29 cellular contexts compared by ENCODE assay signal in the genomic region with DNA sequence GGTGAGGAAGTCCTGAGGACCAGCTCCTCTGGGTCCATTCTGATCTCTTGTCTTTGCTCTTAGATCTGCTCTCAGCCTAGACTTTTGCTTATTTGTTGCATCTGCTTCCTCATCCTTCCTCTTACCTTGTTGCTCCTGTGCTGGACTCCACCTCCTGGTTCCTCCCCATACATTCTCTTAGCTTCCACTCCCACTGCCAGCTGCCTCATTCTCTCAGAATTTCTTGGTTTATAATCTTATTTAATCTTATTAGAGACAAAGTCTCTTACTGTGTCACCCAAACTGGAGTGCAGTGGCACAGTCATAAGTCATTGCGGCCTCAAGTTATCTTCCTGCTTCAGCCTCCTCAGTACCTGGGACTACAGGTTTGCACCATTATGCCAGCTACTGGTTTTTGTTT.
"Had no signal": no experiment of that assay in that cellular context is flagged by ENCODE, and none has a peak within 500 bp of the region (broad histone marks: within the 10 kb centered on the region; RNA-seq: fewer than 3 reads in every experiment).

No MANE protein-coding gene starts in this region.

- H3K4me1 ChIP-seq: left lung, prostate gland, testis, uterus had no signal

- H3K27ac ChIP-seq: dorsolateral prefrontal cortex, esophagus squamous epithelium, heart right ventricle, left lung, neural progenitor cell, prostate gland, right atrium auricular region, stomach, testis, tibial artery, upper lobe of left lung, uterus had no signal

- H3K36me3 Mint-ChIP-seq: naive B cell; natural killer cell treated with Interleukin-12 subunit alpha and Interleukin-12 subunit beta and Interleukin-15 and Interleukin-18, amount 100 ng/mL, for 72 hours; neural progenitor cell had no signal

- DNase-seq: dorsolateral prefrontal cortex; effector CD4-positive, alpha-beta T cell; esophagus squamous epithelium; foreskin melanocyte; glutamatergic neuron; heart right ventricle; hippocampal formation; left cardiac atrium; left lung; mesenchymal stem cell; mucosa of descending colon; naive B cell; nucleus accumbens; stimulated activated CD4-positive, alpha-beta T cell treated with anti-CD3 and anti-CD28 coated beads, Interleukin-12 subunit alpha, Interleukin-12 subunit beta, amount 100 ng/mL, for 4 hours; stimulated activated CD4-positive, alpha-beta T cell treated with anti-CD3 and anti-CD28 coated beads, Interleukin-1b, Interleukin-23, amount 100 ng/mL, for 48 hours; stimulated activated CD4-positive, alpha-beta T cell treated with anti-CD3 and anti-CD28 coated beads, Interleukin-4, amount 100 ng/mL, for 1 hour; stimulated activated CD8-positive, alpha-beta memory T cell treated with anti-CD3 and anti-CD28 coated beads, Interleukin-4, amount 100 ng/mL, for 48 hours; stimulated activated naive CD4-positive, alpha-beta T cell treated with Interleukin-2 at 50 U/mL for 16 hours; stomach; testis; tibial artery; uterus had no signal

- H3K27ac Mint-ChIP-seq: mesothelial cell of epicardium; naive B cell; natural killer cell treated with Interleukin-12 subunit alpha and Interleukin-12 subunit beta and Interleukin-15 and Interleukin-18, amount 100 ng/mL, for 72 hours; neural progenitor cell had no signal

- H3K9me3 Mint-ChIP-seq: mesothelial cell of epicardium; natural killer cell treated with Interleukin-12 subunit alpha and Interleukin-12 subunit beta and Interleukin-15 and Interleukin-18, amount 100 ng/mL, for 72 hours; neural progenitor cell had no signal

- H3K9ac ChIP-seq: neural progenitor cell had no signal

- H3K36me3 ChIP-seq: neural progenitor cell, prostate gland, right atrium auricular region, uterus had no signal

- H3K4me3 Mint-ChIP-seq: mesothelial cell of epicardium; naive B cell; natural killer cell treated with Interleukin-12 subunit alpha and Interleukin-12 subunit beta and Interleukin-15 and Interleukin-18, amount 100 ng/mL, for 72 hours; neural progenitor cell had no signal

- H3K4me3 ChIP-seq: dorsolateral prefrontal cortex, esophagus squamous epithelium, heart right ventricle, left lung, mucosa of descending colon, neural progenitor cell, prostate gland, right atrium auricular region, smooth muscle cell, stomach, testis, tibial artery, upper lobe of left lung, uterus had no signal

- H3K9me3 ChIP-seq: esophagus squamous epithelium, heart right ventricle, left lung, mucosa of descending colon, prostate gland, right atrium auricular region, stomach, testis, tibial artery, upper lobe of left lung, uterus had no signal

- H2AFZ ChIP-seq: neural progenitor cell had no signal

- H3K4me2 ChIP-seq: neural progenitor cell, smooth muscle cell had no signal

- H3K27me3 ChIP-seq: esophagus squamous epithelium, heart right ventricle, left lung, neural progenitor cell, right atrium auricular region, stomach, testis, tibial artery, upper lobe of left lung, uterus had no signal
